In genomic region chr2:196468394-196468793, GRCh38 we compare ENCODE assay signal across 14 cellular contexts.
DNase-seq lines count a peak whose midpoint lies in the region; ATAC-seq and TF ChIP-seq lines count a peak whose summit lies in the region.
"Had no signal": no experiment of that assay in that cellular context is flagged by ENCODE, and none has a peak within 500 bp of the region (broad histone marks: within the 10 kb centered on the region; RNA-seq: fewer than 3 reads in every experiment).

No MANE protein-coding gene starts in this region.

- H3K4me3 ChIP-seq in DND-41 (ENCODE audit: low read depth in 1 of 2, low read length in 2 of 2) (no peak overlapping the region), HCT116 (replicated peaks in 1 of 2; ENCODE audit: low read depth in 1 of 2, low read length in 2 of 2) (no peak overlapping the region), WERI-Rb-1 (ENCODE audit: low read depth, low read length) (no peak overlapping the region), mesendoderm (ENCODE audit: low read length) (no peak overlapping the region), psoas muscle (no peak overlapping the region)
- no peak overlapping the region for H3K4me3 ChIP-seq in effector memory CD4-positive, alpha-beta T cell (ENCODE audit: insufficient read depth, low read depth, low read length, poor library complexity, severe bottlenecking)
- H3K4me3 ChIP-seq: left ventricle myocardium inferior had no signal

- H4K5ac ChIP-seq in mesendoderm (ENCODE audit: low read length), result no peak overlapping the region

- H3K4me1 Mint-ChIP-seq in activated naive CD4-positive, alpha-beta T cell treated with anti-CD3 and anti-CD28 coated beads for 36 hours (ENCODE audit: low read depth), result no peaks in the 10 kb centered on the region
- H3K4me1 Mint-ChIP-seq: CD14-positive monocyte had no signal

- H3K56ac ChIP-seq in mesendoderm (ENCODE audit: low read length), result no peak overlapping the region

- H3K36me3 ChIP-seq in DND-41 (ENCODE audit: insufficient read depth, low read length) (no peaks in the 10 kb centered on the region), HCT116 (ENCODE audit: control insufficient read depth in 1 of 2, insufficient read depth in 2 of 2, low read length in 2 of 2) (no peaks in the 10 kb centered on the region), WERI-Rb-1 (no peaks in the 10 kb centered on the region), mesendoderm (ENCODE audit: control insufficient read depth, insufficient read depth, low read length) (no peaks in the 10 kb centered on the region), psoas muscle (ENCODE audit: insufficient read depth in 1 of 2, low read depth in 1 of 2) (no peaks in the 10 kb centered on the region)
- H3K36me3 ChIP-seq in effector memory CD4-positive, alpha-beta T cell (ENCODE audit: control insufficient read depth, insufficient read depth, low read length), result no peaks in the 10 kb centered on the region
- H3K36me3 ChIP-seq: left ventricle myocardium inferior had no signal

- H3K4ac ChIP-seq in mesendoderm (ENCODE audit: low read depth, low read length), result no peak overlapping the region

- no peaks in the 10 kb centered on the region for H3K79me1 ChIP-seq in mesendoderm (ENCODE audit: low read length)

- H4K20me1 ChIP-seq in DND-41 (ENCODE audit: insufficient read depth, low read length) (no peaks in the 10 kb centered on the region), HCT116 (ENCODE audit: insufficient read depth) (no peaks in the 10 kb centered on the region)

- POLR2A ChIA-PET in HCT116 (lab: Charles Lee), result no interaction called here

- RAD21 ChIA-PET in HCT116 (lab: Charles Lee; ENCODE audit: low non-redundant PET in 1 of 2, low total read pairs in 2 of 2, uncharacterized antibody in 2 of 2, unreplicated experiment in 2 of 2), result no interaction called here

- no peak overlapping the region for H3K4me2 ChIP-seq in DND-41 (ENCODE audit: insufficient read depth, low read length)
- no peak overlapping the region for H3K4me2 ChIP-seq in HCT116 (ENCODE audit: low read length)
- H3K4me2 ChIP-seq in mesendoderm (ENCODE audit: low read length), result no peak overlapping the region

- peak; percentile 43 for TF ChIP-seq RAD21 in HCT116 (IDR thresholded peaks at IDR 0.05; ENCODE audit: low read depth)

- H3K4me3 Mint-ChIP-seq in activated naive CD4-positive, alpha-beta T cell treated with anti-CD3 and anti-CD28 coated beads for 36 hours, result no peak overlapping the region
- H3K4me3 Mint-ChIP-seq: CD14-positive monocyte had no signal

- H3K18ac ChIP-seq in mesendoderm (ENCODE audit: low read length), result no peak overlapping the region

- WGBS in mesendoderm (ENCODE audit: extremely low coverage, insufficient coverage, low lambda C conversion rate), result no CpG with 5 or more reads among the region's 3 CpGs
- 88 to 94% (median 94%) methylated on average over 3 of the region's 3 CpGs for WGBS in psoas muscle, 3 donors

- H3K9ac ChIP-seq in DND-41 (ENCODE audit: low read depth, low read length), result no peak overlapping the region
- no peak overlapping the region for H3K9ac ChIP-seq in HCT116 (ENCODE audit: low read length)
- no peak overlapping the region for H3K9ac ChIP-seq in mesendoderm (ENCODE audit: low read length)

- intact Hi-C loops in HCT116 (cut with micrococcal nuclease), result no loop called here
- intact Hi-C loops in psoas muscle (cut with DNase I), result no loop called here
- intact Hi-C loops in activated naive CD4-positive, alpha-beta T cell treated with anti-CD3 and anti-CD28 coated beads for 36 hours (cut with micrococcal nuclease), result no loop called here

- ATAC-seq in DND-41 (ENCODE audit: insufficient read depth, low read depth), result no peak
- ATAC-seq in HCT116, result peak; percentile 44; the same call in 1 of the 2 replicates
- no peak for ATAC-seq in psoas muscle

- H2AFZ ChIP-seq in DND-41 (ENCODE audit: low read depth, low read length), result no peak overlapping the region
- H2AFZ ChIP-seq in HCT116 (ENCODE audit: low read depth, low read length, poor library complexity, severe bottlenecking), result no peak overlapping the region

- H4K8ac ChIP-seq in mesendoderm (ENCODE audit: low read depth, low read length), result no peak overlapping the region

- H3K9me3 Mint-ChIP-seq in activated naive CD4-positive, alpha-beta T cell treated with anti-CD3 and anti-CD28 coated beads for 36 hours, result no peaks in the 10 kb centered on the region

- peaks cover 7% of the 10 kb centered on the region for H3K27me3 Mint-ChIP-seq in activated naive CD4-positive, alpha-beta T cell treated with anti-CD3 and anti-CD28 coated beads for 36 hours (ENCODE audit: low read depth)

- DNase-seq in DND-41, result no peak
- peak; percentile 13 for DNase-seq in HCT116 (ENCODE audit: low read depth, low spot score)
- DNase-seq in WERI-Rb-1, result no peak
- peak; percentile 37 for DNase-seq in mesendoderm
- no peak for DNase-seq in cortex of kidney (lab: John Stamatoyannopoulos, UW)
- no peak for DNase-seq in psoas muscle
- DNase-seq in effector memory CD4-positive, alpha-beta T cell, result no peak
- no peak for DNase-seq in activated naive CD4-positive, alpha-beta T cell treated with anti-CD3 and anti-CD28 coated beads for 36 hours
- DNase-seq: activated effector memory CD4-positive, alpha-beta T cell treated with anti-CD3 and anti-CD28 coated beads, Interleukin-2, amount 50 U/mL, for 16 hours; left ventricle myocardium inferior; NCI-H1092; NCI-H510A treated with DMSO at 0.1 percent for 48 hours; SHP77 had no signal

- H3K4me1 ChIP-seq in DND-41 (ENCODE audit: insufficient read depth, low read length), result no peaks in the 10 kb centered on the region
- H3K4me1 ChIP-seq in HCT116 (ENCODE audit: control insufficient read depth in 1 of 2, insufficient read depth in 2 of 2, low read length in 2 of 2), result no peaks in the 10 kb centered on the region
- H3K4me1 ChIP-seq in mesendoderm (ENCODE audit: control insufficient read depth, low read depth, low read length), result no peaks in the 10 kb centered on the region
- H3K4me1 ChIP-seq in psoas muscle, result no peaks in the 10 kb centered on the region
- no peaks in the 10 kb centered on the region for H3K4me1 ChIP-seq in effector memory CD4-positive, alpha-beta T cell (ENCODE audit: control insufficient read depth, insufficient read depth, low read length, poor library complexity, severe bottlenecking)

- no peaks in the 10 kb centered on the region for H3K36me3 Mint-ChIP-seq in activated naive CD4-positive, alpha-beta T cell treated with anti-CD3 and anti-CD28 coated beads for 36 hours (ENCODE audit: low read depth)
- H3K36me3 Mint-ChIP-seq: CD14-positive monocyte had no signal

- no peak overlapping the region for H2AK5ac ChIP-seq in mesendoderm (ENCODE audit: low read length)

- H2BK5ac ChIP-seq in mesendoderm (ENCODE audit: low read length), result no peak overlapping the region

- no peak overlapping the region for H3K27ac Mint-ChIP-seq in activated naive CD4-positive, alpha-beta T cell treated with anti-CD3 and anti-CD28 coated beads for 36 hours
- H3K27ac Mint-ChIP-seq: CD14-positive monocyte had no signal

- H3K27ac ChIP-seq in DND-41 (ENCODE audit: low read length) (no peak overlapping the region), HCT116 (ENCODE audit: low read depth, low read length) (no peak overlapping the region), WERI-Rb-1 (no peak overlapping the region), mesendoderm (ENCODE audit: low read depth, low read length) (no peak overlapping the region), psoas muscle (no peak overlapping the region)
- H3K27ac ChIP-seq in effector memory CD4-positive, alpha-beta T cell (ENCODE audit: insufficient read depth, low read length, poor library complexity, severe bottlenecking), result no peak overlapping the region
- H3K27ac ChIP-seq: left ventricle myocardium inferior had no signal

- H2BK15ac ChIP-seq in mesendoderm (replicated peaks; ENCODE audit: low read depth), result no peak overlapping the region

- CTCF ChIA-PET in HCT116 (lab: Charles Lee), result interaction anchor here (0.6 kb wide), 1 partner anchor 11 kb away, joined by 3 read pairs; no protein-coding TSS in a partner anchor
- CTCF ChIA-PET in activated naive CD4-positive, alpha-beta T cell treated with anti-CD3 and anti-CD28 coated beads for 36 hours (lab: Charles Lee), result no interaction called here

- H3K9me2 ChIP-seq in HCT116 (ENCODE audit: insufficient read depth), result no peaks in the 10 kb centered on the region

- peak; percentile 30 for TF ChIP-seq CTCF in DND-41 (IDR thresholded peaks at IDR 0.05; ENCODE audit: borderline replicate concordance, extremely low read depth, low read length, poor library complexity, severe bottlenecking)
- TF ChIP-seq CTCF in HCT116 (IDR thresholded peaks at IDR 0.05 in 2 of 3, conservative IDR thresholded peaks at IDR 0.05 in 1 of 3; ENCODE audit: borderline replicate concordance in 1 of 3, insufficient read depth in 1 of 3, low read depth in 2 of 3, low read length in 2 of 3), result peak; percentile 31 to 52 (median 52); a peak in 4 of 6 replicates
- TF ChIP-seq CTCF in WERI-Rb-1 (IDR thresholded peaks at IDR 0.05; ENCODE audit: low read depth, low read length), result peak; percentile 34; the same call in 1 of the 2 replicates
- TF ChIP-seq CTCF in psoas muscle (IDR thresholded peaks at IDR 0.05), result no peak

- no peak overlapping the region for H2BK120ac ChIP-seq in mesendoderm (ENCODE audit: low read depth, low read length)

- H3K27me3 ChIP-seq in DND-41 (ENCODE audit: insufficient read depth, low read length, poor library complexity) (no peaks in the 10 kb centered on the region), HCT116 (ENCODE audit: insufficient read depth, low read length) (no peaks in the 10 kb centered on the region), WERI-Rb-1 (ENCODE audit: insufficient read depth, low read depth, severe bottlenecking) (no peaks in the 10 kb centered on the region), mesendoderm (ENCODE audit: insufficient read depth, low read length, poor library complexity) (no peaks in the 10 kb centered on the region), psoas muscle (ENCODE audit: insufficient read depth in 3 of 3, low read length in 2 of 3) (no peaks in the 10 kb centered on the region)
- no peaks in the 10 kb centered on the region for H3K27me3 ChIP-seq in effector memory CD4-positive, alpha-beta T cell (replicated peaks; ENCODE audit: control insufficient read depth, insufficient read depth, low read length, poor library complexity, severe bottlenecking)

- H3K79me2 ChIP-seq in DND-41 (ENCODE audit: insufficient read depth, low read length) (no peaks in the 10 kb centered on the region), HCT116 (ENCODE audit: insufficient read depth, low read length) (no peaks in the 10 kb centered on the region), mesendoderm (ENCODE audit: control insufficient read depth, insufficient read depth, low read length) (no peaks in the 10 kb centered on the region)

- no peak for TF ChIP-seq POLR2A in HCT116 (IDR thresholded peaks at IDR 0.05; ENCODE audit: borderline replicate concordance, extremely low read depth, insufficient read depth, insufficient read length)

- BruUV-seq in HCT116 (replicated peaks; lab: Mats Ljungman, UMichigan), result no TSS peak

- H3K9me3 ChIP-seq in DND-41 (ENCODE audit: insufficient read depth, low read length, severe bottlenecking) (no peaks in the 10 kb centered on the region), HCT116 (ENCODE audit: control insufficient read depth in 1 of 2, insufficient read depth in 1 of 2, low read depth in 1 of 2, low read length in 2 of 2) (no peaks in the 10 kb centered on the region), WERI-Rb-1 (ENCODE audit: severe bottlenecking) (no peaks in the 10 kb centered on the region), psoas muscle (no peaks in the 10 kb centered on the region)
- H3K9me3 ChIP-seq in effector memory CD4-positive, alpha-beta T cell (ENCODE audit: control insufficient read depth, low read length), result no peaks in the 10 kb centered on the region
- H3K9me3 ChIP-seq: left ventricle myocardium inferior had no signal

- H3K23ac ChIP-seq in mesendoderm (ENCODE audit: low read length), result no peak overlapping the region

Comparison
In these comparisons a context has a peak if more than half of its experiments do, and no peak if none do; other contexts are left out.
1. DNase-seq: peak in HCT116 (single experiment) and mesendoderm (single experiment); none in DND-41 (single experiment), WERI-Rb-1 (single experiment), cortex of kidney (single experiment), psoas muscle (0 of 2), effector memory CD4-positive, alpha-beta T cell (0 of 3) and activated naive CD4-positive, alpha-beta T cell treated with anti-CD3 and anti-CD28 coated beads for 36 hours (single experiment).